9 cellular contexts compared by ENCODE assay signal in the genomic region with DNA sequence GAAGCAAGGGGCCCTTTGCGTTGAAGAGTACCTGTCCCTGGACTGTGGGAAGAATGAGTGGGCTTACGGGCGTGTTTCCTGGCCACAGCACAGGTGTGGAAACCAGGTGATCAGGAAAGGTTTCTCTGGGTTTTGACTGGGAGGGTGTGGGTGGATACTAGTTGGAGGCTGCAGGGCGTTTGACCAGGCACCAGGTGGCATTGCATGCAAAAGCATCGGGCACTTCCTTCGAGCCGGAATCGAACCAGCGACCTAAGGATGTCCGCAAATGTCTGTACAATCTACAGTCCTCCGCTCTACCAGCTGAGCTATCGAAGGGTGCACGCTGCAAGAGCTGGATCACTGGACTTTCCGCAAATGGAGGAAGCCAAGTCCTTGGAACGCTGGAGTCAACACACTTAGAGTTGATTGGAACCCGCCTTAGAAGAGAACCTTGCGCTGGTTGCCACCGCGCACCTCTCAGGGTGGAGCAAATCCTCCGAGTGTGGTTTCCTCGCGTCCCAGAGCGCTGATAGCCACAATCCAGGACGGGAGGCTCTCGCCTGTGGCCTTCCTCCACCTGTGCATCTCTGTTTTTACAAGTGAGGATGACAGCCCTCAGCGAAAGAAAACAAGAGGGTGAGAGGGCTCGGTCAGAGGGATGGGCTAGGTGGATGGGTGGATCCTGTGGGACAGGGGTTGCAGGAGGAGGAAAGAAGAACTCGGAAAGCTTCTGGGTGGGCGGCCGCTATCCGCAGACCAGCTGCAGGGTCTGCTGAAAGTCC. TPM values are rescaled to one million over a fixed set of nuclear protein-coding genes. Genes with fewer than 3 reads are reported as not detected.
DNase-seq lines count a peak whose midpoint lies in the region; ATAC-seq and TF ChIP-seq lines count a peak whose summit lies in the region.
"Had no signal": no experiment of that assay in that cellular context is flagged by ENCODE, and none has a peak within 500 bp of the region (broad histone marks: within the 10 kb centered on the region; RNA-seq: fewer than 3 reads in every experiment).

No MANE protein-coding gene starts in this region.

- H3K4me3 ChIP-seq in HUES48 (ENCODE audit: low read depth, low read length) (peak overlapping the region; percentile 85), iPS-18c (ENCODE audit: insufficient read depth, low read depth, low read length) (peak overlapping the region; percentile 56), smooth muscle cell (peak overlapping the region; percentile 24)

- no peaks in the 10 kb centered on the region for H3F3A ChIP-seq in smooth muscle cell (ENCODE audit: low read depth)

- H3K9ac ChIP-seq in HUES48 (ENCODE audit: low read depth, low read length), result no peak overlapping the region
- H3K9ac ChIP-seq in smooth muscle cell (ENCODE audit: low read depth), result no peak overlapping the region

- H4K20me1 ChIP-seq in smooth muscle cell (ENCODE audit: low read depth), result no peaks in the 10 kb centered on the region

- H2AFZ ChIP-seq in smooth muscle cell (ENCODE audit: low read depth), result peak overlapping the region; percentile 42

- 3% methylated on average over 31 of the region's 31 CpGs for WGBS in smooth muscle cell (ENCODE audit: low lambda C conversion rate)

- H3K27ac ChIP-seq in C4-2B, result no peak overlapping the region
- no peak overlapping the region for H3K27ac ChIP-seq in HUES48 (ENCODE audit: low read depth, low read length)
- no peak overlapping the region for H3K27ac ChIP-seq in smooth muscle cell (ENCODE audit: low read depth)

- peak; percentile 56 for TF ChIP-seq CTCF in C4-2B (conservative IDR thresholded peaks at IDR 0.05)
- TF ChIP-seq CTCF in smooth muscle cell (IDR thresholded peaks at IDR 0.05; ENCODE audit: borderline replicate concordance, insufficient read depth, poor library complexity, severe bottlenecking), result peak; percentile 29

- H3K4me1 ChIP-seq in HUES48 (ENCODE audit: control insufficient read depth, insufficient read depth, low read length) (peaks cover 2% of the 10 kb centered on the region; the same call in 1 of the 2 replicates), smooth muscle cell (ENCODE audit: low read depth) (no peaks in the 10 kb centered on the region)

- H3K79me2 ChIP-seq in smooth muscle cell (ENCODE audit: low read depth), result no peaks in the 10 kb centered on the region

- ATAC-seq in GM19455 (IDR thresholded peaks at IDR 0.05; ENCODE audit: unreplicated experiment), result peak; percentile 59

- DNase-seq in T-helper 1 cell (peak; percentile 48 to 88 (median 66)), anterior cingulate cortex (lab: John Stamatoyannopoulos, UW) (peak in 37 of 58 donors; percentile 1 to 65 (median 26)), smooth muscle cell (lab: John Stamatoyannopoulos, UW; ENCODE audit: unreplicated experiment) (no peak), NCI-H1436 (lab: John Stamatoyannopoulos, UW) (no peak)

- H3K9me3 ChIP-seq in HUES48 (ENCODE audit: control insufficient read depth, insufficient read depth, low read length) (no peaks in the 10 kb centered on the region), iPS-18c (ENCODE audit: control insufficient read depth, insufficient read depth, low read length) (no peaks in the 10 kb centered on the region), smooth muscle cell (replicated peaks; ENCODE audit: low read depth) (no peaks in the 10 kb centered on the region)

- H3K27me3 ChIP-seq in HUES48 (ENCODE audit: control insufficient read depth, insufficient read depth, low read length) (no peaks in the 10 kb centered on the region), smooth muscle cell (ENCODE audit: low read depth) (peaks cover 54% of the 10 kb centered on the region)

- peak overlapping the region; percentile 77 for H3K4me2 ChIP-seq in smooth muscle cell

- H3K36me3 ChIP-seq in HUES48 (ENCODE audit: control insufficient read depth, insufficient read depth, low read length), result no peaks in the 10 kb centered on the region
- H3K36me3 ChIP-seq in smooth muscle cell (ENCODE audit: low read depth), result no peaks in the 10 kb centered on the region

RNA-seq across cellular contexts. Expression of gene RNASE4, which starts 21.2 kb away (rescaled TPM):
- total RNA-seq in smooth muscle cell, result 34.8 and 41.8 TPM in 2 replicates
- polyA plus RNA-seq in smooth muscle cell, result 20.1 and 28.6 TPM in 2 replicates

RNA-seq across cellular contexts. Expression of gene OR6S1, which starts 21.7 kb away (rescaled TPM):
- total RNA-seq in smooth muscle cell, result not detected in 2 replicates
- polyA plus RNA-seq in smooth muscle cell, result not detected in 2 replicates
- total RNA-seq: activated CD8-positive, alpha-beta memory T cell treated with anti-CD3 and anti-CD28 coated beads for 36 hours had no signal

RNA-seq across cellular contexts. Expression of gene ANG, which starts 25.4 kb away (rescaled TPM):
- 7.1 and 13.8 TPM in 2 replicates for total RNA-seq in smooth muscle cell
- polyA plus RNA-seq in smooth muscle cell, result 19.5 TPM in 2 replicates

Comparison
In these comparisons a context has a peak if more than half of its experiments do, and no peak if none do; other contexts are left out.
1. H3K4me3 ChIP-seq: peak in every context shown above with its lines; median percentile 85 in HUES48; 56 in iPS-18c; 24 in smooth muscle cell.
2. DNase-seq: peak in T-helper 1 cell (5 of 5) and anterior cingulate cortex (37 of 58); none in smooth muscle cell (single experiment) and NCI-H1436 (single experiment).